In genomic region chr16:85720319-85720637, GRCh38 we compare ENCODE assay signal across 16 cellular contexts. TPM values are rescaled to one million over a fixed set of nuclear protein-coding genes. Genes with fewer than 3 reads are reported as not detected.
DNase-seq lines count a peak whose midpoint lies in the region; ATAC-seq, FAIRE-seq and TF ChIP-seq lines count a peak whose summit lies in the region.
"Had no signal": no experiment of that assay in that cellular context is flagged by ENCODE, and none has a peak within 500 bp of the region (broad histone marks: within the 10 kb centered on the region; RNA-seq: fewer than 3 reads in every experiment).

No MANE protein-coding gene starts in this region.

- H3K9me3 Mint-ChIP-seq in natural killer cell treated with Interleukin-12 subunit alpha and Interleukin-12 subunit beta and Interleukin-15 and Interleukin-18, amount 100 ng/mL, for 72 hours = no peaks in the 10 kb centered on the region
- H3K9me3 Mint-ChIP-seq in naive thymus-derived CD4-positive, alpha-beta T cell = no peaks in the 10 kb centered on the region
- H3K9me3 Mint-ChIP-seq: activated naive CD8-positive, alpha-beta T cell treated with anti-CD3 and anti-CD28 coated beads, Interleukin-2, amount 50 U/mL, for 24 hours had no signal

- TF ChIP-seq POLR2A in H54 (IDR thresholded peaks at IDR 0.05; ENCODE audit: low read depth, low read length) (no peak), adrenal gland (IDR thresholded peaks at IDR 0.05) (no peak)

- H3K36me3 ChIP-seq in PC-9 (ENCODE audit: low read depth) (no peaks in the 10 kb centered on the region), pancreas (no peaks in the 10 kb centered on the region), adrenal gland (replicated peaks in 1 of 2) (no peaks in the 10 kb centered on the region)
- H3K36me3 ChIP-seq in naive thymus-derived CD4-positive, alpha-beta T cell (ENCODE audit: control insufficient read depth in 2 of 3, insufficient read depth in 3 of 3, low read length in 3 of 3) = no peaks in the 10 kb centered on the region

- CTCF ChIA-PET in PC-9 (lab: Charles Lee) = interaction anchor here (0.6 to 1.1 kb wide), 8 partner anchors 9 to 517 kb away, joined by 3 to 6 read pairs (median 4); no protein-coding TSS in a partner anchor
- CTCF ChIA-PET in naive thymus-derived CD4-positive, alpha-beta T cell (lab: Charles Lee) = no interaction called here

- H3K4me2 ChIP-seq in PC-9 = no peak overlapping the region

- H3K27ac ChIP-seq in PC-9 = peak overlapping the region; percentile 10; the same call in 1 of the 2 replicates
- H3K27ac ChIP-seq in pancreas = no peak overlapping the region
- no peak overlapping the region for H3K27ac ChIP-seq in naive thymus-derived CD4-positive, alpha-beta T cell (ENCODE audit: low read depth, low read length)
- H3K27ac ChIP-seq in adrenal gland = no peak overlapping the region
- H3K27ac ChIP-seq: BLaER1 treated with 17β-estradiol and CSF1 and Interleukin-3, amounts not matched to agents 10 nM and 100 nM had no signal

- POLR2A ChIA-PET in PC-9 (lab: Charles Lee; ENCODE audit: unreplicated experiment) = interaction anchor here (0.6 kb wide), 3 partner anchors 41 to 330 kb away, joined by 3 to 7 read pairs (median 3); no protein-coding TSS in a partner anchor
- POLR2A ChIA-PET in naive thymus-derived CD4-positive, alpha-beta T cell (lab: Charles Lee) = no interaction called here

- BruUV-seq in PC-9 (replicated peaks; lab: Mats Ljungman, UMichigan) = no TSS peak

- H4K20me1 ChIP-seq in PC-9 (ENCODE audit: insufficient read depth) = peaks cover 19% of the 10 kb centered on the region

- peak in 3 of 4 donors; percentile 49 to 60 (median 54) for ATAC-seq in pancreas
- no peak for ATAC-seq in natural killer cell treated with Interleukin-12 subunit alpha and Interleukin-12 subunit beta and Interleukin-15 and Interleukin-18, amount 100 ng/mL, for 72 hours
- no peak for ATAC-seq in naive thymus-derived CD4-positive, alpha-beta T cell
- ATAC-seq: activated naive CD8-positive, alpha-beta T cell treated with anti-CD3 and anti-CD28 coated beads, Interleukin-2, amount 50 U/mL, for 24 hours had no signal

- H3K79me2 ChIP-seq in PC-9 (ENCODE audit: low read depth) = no peaks in the 10 kb centered on the region

- no peaks in the 10 kb centered on the region for H3K9me3 ChIP-seq in PC-9 (ENCODE audit: insufficient read depth, low read depth)
- no peaks in the 10 kb centered on the region for H3K9me3 ChIP-seq in pancreas
- no peaks in the 10 kb centered on the region for H3K9me3 ChIP-seq in naive thymus-derived CD4-positive, alpha-beta T cell (ENCODE audit: control insufficient read depth in 2 of 3, low read length in 3 of 3)
- no peaks in the 10 kb centered on the region for H3K9me3 ChIP-seq in adrenal gland (replicated peaks in 1 of 3)
- H3K9me3 ChIP-seq: BLaER1 treated with 17β-estradiol and CSF1 and Interleukin-3, amounts not matched to agents 10 nM and 100 nM had no signal

- peaks cover 25% of the 10 kb centered on the region; the same call in 1 of the 2 replicates for H3F3A ChIP-seq in PC-9 (ENCODE audit: insufficient read depth, low read depth)

- peaks cover 0 to 3% of the 10 kb centered on the region in 2 donors for H3K27me3 Mint-ChIP-seq in natural killer cell treated with Interleukin-12 subunit alpha and Interleukin-12 subunit beta and Interleukin-15 and Interleukin-18, amount 100 ng/mL, for 72 hours
- H3K27me3 Mint-ChIP-seq in naive thymus-derived CD4-positive, alpha-beta T cell = peaks cover 0 to 13% (median 0%) of the 10 kb centered on the region in 5 donors

- TF ChIP-seq CTCF in PC-9 (conservative IDR thresholded peaks at IDR 0.05) (no peak), epithelial cell of esophagus (IDR thresholded peaks at IDR 0.05; ENCODE audit: insufficient read depth, low read depth, low read length, missing control alignments) (no peak), pancreas (IDR thresholded peaks at IDR 0.05) (no peak), adrenal gland (IDR thresholded peaks at IDR 0.05) (no peak)

- H3K4me3 Mint-ChIP-seq in natural killer cell treated with Interleukin-12 subunit alpha and Interleukin-12 subunit beta and Interleukin-15 and Interleukin-18, amount 100 ng/mL, for 72 hours = no peak overlapping the region
- no peak overlapping the region for H3K4me3 Mint-ChIP-seq in naive thymus-derived CD4-positive, alpha-beta T cell
- H3K4me3 Mint-ChIP-seq: activated naive CD8-positive, alpha-beta T cell treated with anti-CD3 and anti-CD28 coated beads, Interleukin-2, amount 50 U/mL, for 24 hours had no signal

- no peak overlapping the region for H3K4me3 ChIP-seq in PC-9
- H3K4me3 ChIP-seq in epithelial cell of esophagus (ENCODE audit: low read length) = no peak overlapping the region
- no peak overlapping the region for H3K4me3 ChIP-seq in pancreas
- H3K4me3 ChIP-seq in naive thymus-derived CD4-positive, alpha-beta T cell (ENCODE audit: low read length) = no peak overlapping the region
- no peak overlapping the region for H3K4me3 ChIP-seq in adrenal gland
- H3K4me3 ChIP-seq: BLaER1 treated with 17β-estradiol and CSF1 and Interleukin-3, amounts not matched to agents 10 nM and 100 nM had no signal

- intact Hi-C loops in PC-9 (cut with micrococcal nuclease; ENCODE audit: unreplicated experiment) = loop anchor here (2.0 to 10.0 kb wide), 2 partner anchors 27 to 55 kb away; no protein-coding TSS in a partner anchor
- intact Hi-C loops in pancreas (cut with DNase I) = loop anchor here in 1 of 3 donors (5.0 kb wide), 1 partner anchor 63 kb away; no protein-coding TSS in a partner anchor
- intact Hi-C loops in naive thymus-derived CD4-positive, alpha-beta T cell (cut with micrococcal nuclease) = no loop called here
- intact Hi-C loops in adrenal gland (cut with DNase I) = no loop called here

- H3K9me2 ChIP-seq in PC-9 (ENCODE audit: insufficient read depth) = no peaks in the 10 kb centered on the region

- no peaks in the 10 kb centered on the region for H3K27me3 ChIP-seq in PC-9 (ENCODE audit: insufficient read depth, low read depth)
- no peaks in the 10 kb centered on the region for H3K27me3 ChIP-seq in pancreas
- H3K27me3 ChIP-seq in naive thymus-derived CD4-positive, alpha-beta T cell (ENCODE audit: control insufficient read depth in 2 of 2, insufficient read depth in 2 of 2, low read length in 2 of 2) = no peaks in the 10 kb centered on the region
- H3K27me3 ChIP-seq in adrenal gland = no peaks in the 10 kb centered on the region
- H3K27me3 ChIP-seq: BLaER1 treated with 17β-estradiol and CSF1 and Interleukin-3, amounts not matched to agents 10 nM and 100 nM had no signal

- H3K4me1 ChIP-seq in PC-9 (replicated peaks; ENCODE audit: insufficient read depth) (peaks cover 28% of the 10 kb centered on the region), pancreas (no peaks in the 10 kb centered on the region), adrenal gland (replicated peaks in 1 of 2) (peaks cover 0 to 5% of the 10 kb centered on the region in 2 donors)
- peaks cover 0 to 10% of the 10 kb centered on the region in 2 donors for H3K4me1 ChIP-seq in naive thymus-derived CD4-positive, alpha-beta T cell (ENCODE audit: control insufficient read depth in 2 of 2, insufficient read depth in 2 of 2, low read length in 2 of 2)

- 76 to 81% methylated on average over 3 of the region's 3 CpGs for WGBS in pancreas, 2 donors
- 63 to 79% (median 66%) methylated on average over 3 of the region's 3 CpGs for WGBS in adrenal gland, 4 donors

- FAIRE-seq in H54 (lab: Jason Lieb, UNC) (peak; percentile 11), pancreas (lab: Jason Lieb, UNC) (no peak)

- DNase-seq in H54 (ENCODE audit: insufficient read length, low spot score) = peak; percentile 88
- DNase-seq in PC-9 = peak; percentile 64 to 87
- DNase-seq in epithelial cell of esophagus (ENCODE audit: low read depth) = peak; percentile 88
- peak in 2 of 6 donors; percentile 18 to 27 for DNase-seq in pancreas
- no peak for DNase-seq in natural killer cell treated with Interleukin-12 subunit alpha and Interleukin-12 subunit beta and Interleukin-15 and Interleukin-18, amount 100 ng/mL, for 72 hours (ENCODE audit: low spot score)
- no peak for DNase-seq in naive thymus-derived CD4-positive, alpha-beta T cell
- DNase-seq in amniotic stem cell (lab: John Stamatoyannopoulos, UW) = no peak
- no peak for DNase-seq in adrenal gland
- DNase-seq: activated CD4-positive, alpha-beta T cell treated with anti-CD3 and anti-CD28 coated beads for 1 hour; activated naive CD8-positive, alpha-beta T cell treated with anti-CD3 and anti-CD28 coated beads, Interleukin-2, amount 50 U/mL, for 24 hours; activated T-cell treated with anti-CD3 and anti-CD28 coated beads, Interleukin-2, amount 50 U/mL, for 1 hour; dermis blood vessel endothelial cell; GDM1; NK-92 treated with Interleukin-12 subunit alpha and Interleukin-12 subunit beta, amount 100 ng/mL, for 24 hours; stimulated activated naive CD4-positive, alpha-beta T cell treated with Interleukin-2 at 50 U/mL for 16 hours had no signal

- H3K27ac Mint-ChIP-seq in natural killer cell treated with Interleukin-12 subunit alpha and Interleukin-12 subunit beta and Interleukin-15 and Interleukin-18, amount 100 ng/mL, for 72 hours = no peak overlapping the region
- H3K27ac Mint-ChIP-seq in naive thymus-derived CD4-positive, alpha-beta T cell = no peak overlapping the region
- H3K27ac Mint-ChIP-seq: activated naive CD8-positive, alpha-beta T cell treated with anti-CD3 and anti-CD28 coated beads, Interleukin-2, amount 50 U/mL, for 24 hours had no signal

- no peaks in the 10 kb centered on the region for H3K36me3 Mint-ChIP-seq in natural killer cell treated with Interleukin-12 subunit alpha and Interleukin-12 subunit beta and Interleukin-15 and Interleukin-18, amount 100 ng/mL, for 72 hours
- H3K36me3 Mint-ChIP-seq in naive thymus-derived CD4-positive, alpha-beta T cell = peaks cover 0 to 2% (median 0%) of the 10 kb centered on the region in 5 donors

- H3K4me1 Mint-ChIP-seq in natural killer cell treated with Interleukin-12 subunit alpha and Interleukin-12 subunit beta and Interleukin-15 and Interleukin-18, amount 100 ng/mL, for 72 hours (ENCODE audit: low read depth in 2 of 2) = no peaks in the 10 kb centered on the region
- peaks cover 0 to 17% (median 14%) of the 10 kb centered on the region in 7 donors for H3K4me1 Mint-ChIP-seq in naive thymus-derived CD4-positive, alpha-beta T cell

- no peak overlapping the region for H2AFZ ChIP-seq in PC-9

RNA-seq across cellular contexts. Expression of gene C16orf74, which starts 30.6 kb away (rescaled TPM):
- total RNA-seq in PC-9 (2021) (44.3 and 51.6 TPM in 2 replicates), pancreas (under 1 TPM; 0.37 to 0.87 (median 0.61) TPM), adrenal gland (1 to 10 TPM in 2 of 8 donors, under 1 TPM in 5, not detected in 1; 0.28 to 2.1 (median 0.46) TPM)
- polyA plus RNA-seq in pancreas (1 to 10 TPM in 1 of 2 donors, under 1 TPM in 1; 0.84 to 1.3 TPM), adrenal gland (1 to 10 TPM in 2 of 3 donors, under 1 TPM in 1; 0.16 to 3.2 (median 2.7) TPM)
- not detected for total RNA-seq in natural killer cell treated with Interleukin-12 subunit alpha and Interleukin-12 subunit beta and Interleukin-15 and Interleukin-18, amount 100 ng/mL, for 72 hours
- 10 to 100 TPM in 3 of 5 experiments, 1 to 10 TPM in 1, under 1 TPM in 1; 0.99 to 19.8 (median 11.7) TPM for total RNA-seq in naive thymus-derived CD4-positive, alpha-beta T cell
- 10 to 100 TPM; 13.1 to 16.0 TPM for polyA plus RNA-seq in naive thymus-derived CD4-positive, alpha-beta T cell

RNA-seq across cellular contexts. Expression of gene GINS2, which starts 31.5 kb away (rescaled TPM):
- total RNA-seq in PC-9 (2021) (18.4 and 20.2 TPM in 2 replicates), pancreas (1 to 10 TPM in 2 of 6 donors, under 1 TPM in 4; 0.37 to 1.6 (median 0.71) TPM), adrenal gland (1 to 10 TPM in 6 of 8 donors, under 1 TPM in 2; 0.06 to 2.6 (median 1.7) TPM)
- polyA plus RNA-seq in pancreas (1 to 10 TPM in 1 of 2 donors, under 1 TPM in 1; 0.76 to 1.9 TPM), adrenal gland (1 to 10 TPM in 1 of 3 donors, under 1 TPM in 2; 0.72 to 1.2 (median 0.88) TPM)
- 10 to 100 TPM; 34.3 to 69.5 TPM for total RNA-seq in natural killer cell treated with Interleukin-12 subunit alpha and Interleukin-12 subunit beta and Interleukin-15 and Interleukin-18, amount 100 ng/mL, for 72 hours
- 10 to 100 TPM in 1 of 5 experiments, 1 to 10 TPM in 4; 1.0 to 43.6 (median 1.9) TPM for total RNA-seq in naive thymus-derived CD4-positive, alpha-beta T cell
- polyA plus RNA-seq in naive thymus-derived CD4-positive, alpha-beta T cell = 1 to 10 TPM; 1.3 to 2.1 TPM

Comparison
In these comparisons a context has a peak if more than half of its experiments do, and no peak if none do; other contexts are left out.
1. DNase-seq: peak in H54 (single experiment), PC-9 (2 of 2) and epithelial cell of esophagus (single experiment); none in natural killer cell treated with Interleukin-12 subunit alpha and Interleukin-12 subunit beta and Interleukin-15 and Interleukin-18, amount 100 ng/mL, for 72 hours (single experiment), naive thymus-derived CD4-positive, alpha-beta T cell (0 of 9), amniotic stem cell (single experiment) and adrenal gland (0 of 7).
2. ATAC-seq: peak in pancreas (3 of 4); none in natural killer cell treated with Interleukin-12 subunit alpha and Interleukin-12 subunit beta and Interleukin-15 and Interleukin-18, amount 100 ng/mL, for 72 hours (0 of 2) and naive thymus-derived CD4-positive, alpha-beta T cell (single experiment).